In the genomic region with DNA sequence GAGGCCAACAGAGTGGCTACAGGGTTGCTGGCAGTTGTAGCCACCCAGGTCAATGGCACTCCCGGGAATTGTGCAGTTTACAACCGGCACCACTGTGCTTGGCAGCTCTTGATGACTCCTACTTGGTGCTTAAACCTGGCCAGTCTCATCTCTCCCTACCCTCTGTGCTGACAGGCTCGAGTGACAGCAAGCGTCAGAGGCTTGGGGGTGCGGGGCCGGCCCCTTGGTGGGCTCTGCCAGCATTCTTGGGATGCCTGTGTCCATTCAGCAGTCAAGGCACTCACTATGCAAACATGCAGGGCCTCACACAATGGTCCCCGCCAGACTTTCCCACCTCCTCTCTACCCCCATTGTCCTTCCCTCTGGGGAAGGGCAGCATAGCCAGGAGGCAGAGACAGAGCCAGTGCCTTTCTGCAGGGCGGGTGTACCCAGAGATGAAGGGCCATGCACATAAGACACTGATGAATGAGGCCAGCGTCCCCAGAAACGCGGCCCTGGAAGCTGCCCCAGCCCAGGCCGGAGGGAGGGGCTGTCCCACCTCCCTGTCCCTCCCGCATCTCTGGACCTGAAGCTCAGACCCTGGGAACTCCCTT, we compare ENCODE assay signal across 12 cellular contexts. TPM values are rescaled to one million over a fixed set of nuclear protein-coding genes. Genes with fewer than 3 reads are reported as not detected.
DNase-seq lines count a peak whose midpoint lies in the region; ATAC-seq and TF ChIP-seq lines count a peak whose summit lies in the region.
"Had no signal": no experiment of that assay in that cellular context is flagged by ENCODE, and none has a peak within 500 bp of the region (broad histone marks: within the 10 kb centered on the region; RNA-seq: fewer than 3 reads in every experiment).

No MANE protein-coding gene starts in this region.

- H3K27me3 ChIP-seq in iPS-20b (ENCODE audit: insufficient read depth, low read length) (no peaks in the 10 kb centered on the region; the same call in 1 of the 2 replicates), smooth muscle cell (ENCODE audit: low read depth) (no peaks in the 10 kb centered on the region), adrenal gland (no peaks in the 10 kb centered on the region)

- H3F3A ChIP-seq in smooth muscle cell (ENCODE audit: low read depth): no peaks in the 10 kb centered on the region

- POLR2A ChIA-PET in naive thymus-derived CD8-positive, alpha-beta T cell (lab: Charles Lee): no interaction called here

- H3K4me3 ChIP-seq in cardiac fibroblast (replicated peaks in 1 of 2; ENCODE audit: low read depth in 2 of 2, low read length in 2 of 2) (no peak overlapping the region), iPS-20b (ENCODE audit: low read length) (peak overlapping the region; percentile 33; the same call in 1 of the 2 replicates), smooth muscle cell (no peak overlapping the region), adrenal gland (no peak overlapping the region)

- H3K9me3 Mint-ChIP-seq in naive thymus-derived CD8-positive, alpha-beta T cell: no peaks in the 10 kb centered on the region
- H3K9me3 Mint-ChIP-seq: activated B cell treated with CpG ODN at 0.5 μM for 24 hours had no signal

- H2AFZ ChIP-seq in smooth muscle cell (ENCODE audit: low read depth): no peak overlapping the region

- peak overlapping the region; percentile 16 for H3K4me2 ChIP-seq in smooth muscle cell

- H3K27me3 Mint-ChIP-seq in naive thymus-derived CD8-positive, alpha-beta T cell: no peaks in the 10 kb centered on the region
- H3K27me3 Mint-ChIP-seq: activated B cell treated with CpG ODN at 0.5 μM for 24 hours had no signal

- H3K36me3 ChIP-seq in iPS-20b (ENCODE audit: insufficient read depth, low read depth, low read length) (no peaks in the 10 kb centered on the region), smooth muscle cell (ENCODE audit: low read depth) (no peaks in the 10 kb centered on the region), adrenal gland (replicated peaks in 1 of 2) (no peaks in the 10 kb centered on the region)

- peak overlapping the region; percentile 60; the same call in 1 of the 2 replicates for H3K9ac ChIP-seq in iPS-20b (ENCODE audit: low read depth, low read length)
- H3K9ac ChIP-seq in smooth muscle cell (ENCODE audit: low read depth): no peak overlapping the region

- no peak for ATAC-seq in GM21360 (IDR thresholded peaks at IDR 0.05; ENCODE audit: unreplicated experiment)
- no peak for ATAC-seq in naive thymus-derived CD8-positive, alpha-beta T cell

- intact Hi-C loops in adrenal gland (cut with DNase I): no loop called here

- peak overlapping the region in 2 of 10 donors; percentile 55 to 85 for H3K27ac Mint-ChIP-seq in naive thymus-derived CD8-positive, alpha-beta T cell
- H3K27ac Mint-ChIP-seq: activated B cell treated with CpG ODN at 0.5 μM for 24 hours; activated naive CD8-positive, alpha-beta T cell treated with anti-CD3 and anti-CD28 coated beads, Interleukin-2, amount 10 ng/mL, durations not matched to agents 7 days and 5 days had no signal

- peaks cover 0 to 15% (median 6%) of the 10 kb centered on the region in 4 donors for H3K4me1 Mint-ChIP-seq in naive thymus-derived CD8-positive, alpha-beta T cell
- H3K4me1 Mint-ChIP-seq: activated naive CD8-positive, alpha-beta T cell treated with anti-CD3 and anti-CD28 coated beads, Interleukin-2, amount 10 ng/mL, durations not matched to agents 7 days and 5 days had no signal

- no peaks in the 10 kb centered on the region for H3K36me3 Mint-ChIP-seq in naive thymus-derived CD8-positive, alpha-beta T cell
- H3K36me3 Mint-ChIP-seq: activated naive CD8-positive, alpha-beta T cell treated with anti-CD3 and anti-CD28 coated beads, Interleukin-2, amount 10 ng/mL, durations not matched to agents 7 days and 5 days had no signal

- H4K20me1 ChIP-seq in smooth muscle cell (ENCODE audit: low read depth): no peaks in the 10 kb centered on the region

- no peaks in the 10 kb centered on the region for H3K79me2 ChIP-seq in smooth muscle cell (ENCODE audit: low read depth)

- H3K9me3 ChIP-seq in iPS-20b (ENCODE audit: insufficient read depth, low read depth, low read length) (no peaks in the 10 kb centered on the region), smooth muscle cell (replicated peaks; ENCODE audit: low read depth) (no peaks in the 10 kb centered on the region), adrenal gland (replicated peaks in 1 of 3) (no peaks in the 10 kb centered on the region)

- peak overlapping the region; percentile 44 for H3K27ac ChIP-seq in iPS-20b (ENCODE audit: low read length)
- H3K27ac ChIP-seq in smooth muscle cell (ENCODE audit: low read depth): no peak overlapping the region
- H3K27ac ChIP-seq in adrenal gland: no peak overlapping the region
- H3K27ac ChIP-seq: HL-60 had no signal

- 20% methylated on average over 13 of the region's 13 CpGs for WGBS in smooth muscle cell (ENCODE audit: low lambda C conversion rate)
- WGBS in adrenal gland, 4 donors: 66 to 85% (median 71%) methylated on average over 6 to 13 of the region's 13 CpGs

- no peak overlapping the region for H3K4me3 Mint-ChIP-seq in naive thymus-derived CD8-positive, alpha-beta T cell
- H3K4me3 Mint-ChIP-seq: activated B cell treated with CpG ODN at 0.5 μM for 24 hours; activated naive CD8-positive, alpha-beta T cell treated with anti-CD3 and anti-CD28 coated beads, Interleukin-2, amount 10 ng/mL, durations not matched to agents 7 days and 5 days had no signal

- H3K4me1 ChIP-seq in iPS-20b (ENCODE audit: insufficient read depth, low read length) (peaks cover 29% of the 10 kb centered on the region; the same call in 1 of the 2 replicates), smooth muscle cell (ENCODE audit: low read depth) (peaks cover 33% of the 10 kb centered on the region), adrenal gland (replicated peaks in 1 of 2) (peaks cover 12 to 21% of the 10 kb centered on the region in 2 donors)

- TF ChIP-seq POLR2A in adrenal gland (IDR thresholded peaks at IDR 0.05): no peak

- peak; percentile 64 for DNase-seq in HS-27A (ENCODE audit: low read depth)
- peak; percentile 78 to 81 for DNase-seq in cardiac fibroblast (ENCODE audit: low read depth in 2 of 2)
- no peak for DNase-seq in smooth muscle cell (lab: John Stamatoyannopoulos, UW; ENCODE audit: unreplicated experiment)
- no peak for DNase-seq in DMS53 treated with DMSO at 0.1 percent for 48 hours (lab: John Stamatoyannopoulos, UW; ENCODE audit: unreplicated experiment)
- DNase-seq in adrenal gland: no peak
- DNase-seq in naive thymus-derived CD8-positive, alpha-beta T cell: no peak
- DNase-seq: activated B cell treated with CpG ODN at 0.5 μM for 24 hours; activated naive CD8-positive, alpha-beta T cell treated with anti-CD3 and anti-CD28 coated beads, Interleukin-2, amount 10 ng/mL, durations not matched to agents 7 days and 5 days; substantia nigra had no signal

- TF ChIP-seq CTCF in cardiac fibroblast (IDR thresholded peaks at IDR 0.05; ENCODE audit: low read depth, low read length) (no peak), smooth muscle cell (IDR thresholded peaks at IDR 0.05; ENCODE audit: borderline replicate concordance, insufficient read depth, poor library complexity, severe bottlenecking) (no peak), adrenal gland (IDR thresholded peaks at IDR 0.05) (no peak)

RNA-seq across cellular contexts. Expression of a gene that starts 26.3 kb away (rescaled TPM):
- 7.8 and 13.2 TPM in 2 replicates for total RNA-seq in smooth muscle cell
- 7.2 and 11.4 TPM in 2 replicates for polyA plus RNA-seq in smooth muscle cell
- 10 to 100 TPM; 18.1 to 31.5 (median 25.7) TPM for total RNA-seq in adrenal gland
- polyA plus RNA-seq in adrenal gland: 10 to 100 TPM in 1 of 3 donors, 1 to 10 TPM in 1, under 1 TPM in 1; 0.81 to 21.2 (median 6.2) TPM
- 10 to 100 TPM; 76.2 to 84.3 TPM for total RNA-seq in naive thymus-derived CD8-positive, alpha-beta T cell
- 1 to 10 TPM; 1.3 to 5.9 (median 1.6) TPM for polyA plus RNA-seq in naive thymus-derived CD8-positive, alpha-beta T cell

Comparison
In these comparisons a context has a peak if more than half of its experiments do, and no peak if none do; other contexts are left out.
1. DNase-seq: peak in HS-27A (single experiment) and cardiac fibroblast (2 of 2); none in smooth muscle cell (single experiment), DMS53 treated with DMSO at 0.1 percent for 48 hours (single experiment), adrenal gland (0 of 7) and naive thymus-derived CD8-positive, alpha-beta T cell (0 of 10).